Comparison of ENCODE assay signal across 8 cellular contexts in genomic region chrX:65595460-65595876, GRCh38.
A peak's percentile ranks its signal among the peaks of the same experiment; 100 is the strongest.
DNase-seq lines count a peak whose midpoint lies in the region; ATAC-seq and TF ChIP-seq lines count a peak whose summit lies in the region.

No MANE protein-coding gene starts in this region.

- no peaks in the 10 kb centered on the region for H3K27me3 Mint-ChIP-seq in chondrocyte (ENCODE audit: low read depth)

- peaks cover 37% of the 10 kb centered on the region for H3K4me1 Mint-ChIP-seq in chondrocyte (ENCODE audit: low read depth)

- no peaks in the 10 kb centered on the region for H3K36me3 Mint-ChIP-seq in chondrocyte (ENCODE audit: low read depth)

- DNase-seq in AG08396 (ENCODE audit: low spot score) (peak; percentile 80), NCI-H460 (ENCODE audit: extremely low read depth, low read depth) (peak; percentile 94), chondrocyte (ENCODE audit: low spot score) (no peak), left colon (peak; percentile 94 to 100)
- DNase-seq in activated CD4-positive, alpha-beta T cell treated with anti-CD3 and anti-CD28 coated beads for 1 hour, result peak; percentile 78
- DNase-seq in stimulated activated CD4-positive, alpha-beta T cell treated with anti-CD3 and anti-CD28 coated beads, Interleukin-1b, Interleukin-23, amount 100 ng/mL, for 48 hours, result peak; percentile 92

- peaks cover 7% of the 10 kb centered on the region for H3K9me3 Mint-ChIP-seq in chondrocyte (ENCODE audit: low read depth)

- peak overlapping the region; percentile 87 for H3K27ac Mint-ChIP-seq in chondrocyte (ENCODE audit: unreplicated experiment)

- intact Hi-C loops in left colon (cut with DNase I, micrococcal nuclease), result loop anchor here in 1 of 2 donors (10.0 kb wide), 1 partner anchor 139 kb away; no protein-coding TSS in a partner anchor

- H3K4me3 Mint-ChIP-seq in chondrocyte (ENCODE audit: unreplicated experiment), result no peak overlapping the region

- ATAC-seq in GM18907 (IDR thresholded peaks at IDR 0.05; ENCODE audit: unreplicated experiment) (peak; percentile 89), HG03159 (IDR thresholded peaks at IDR 0.05; ENCODE audit: unreplicated experiment) (peak; percentile 87), left colon (peak; percentile 97)

- TF ChIP-seq CTCF in chondrocyte (IDR thresholded peaks at IDR 0.05), result peak; percentile 97
